33 cellular contexts compared by ENCODE assay signal in genomic region chr3:72517804-72518442, GRCh38.
DNase-seq lines count a peak whose midpoint lies in the region; ATAC-seq and TF ChIP-seq lines count a peak whose summit lies in the region.
"Had no signal": no experiment of that assay in that cellular context is flagged by ENCODE, and none has a peak within 500 bp of the region (broad histone marks: within the 10 kb centered on the region; RNA-seq: fewer than 3 reads in every experiment).

No MANE protein-coding gene starts in this region.

- no peak overlapping the region for H3K4me3 Mint-ChIP-seq in GM23338
- no peak overlapping the region for H3K4me3 Mint-ChIP-seq in activated T-helper 1 cell treated with anti-CD3 and anti-CD28 coated beads, Interleukin-12 subunit alpha, Interleukin-12 subunit beta, Interleukin-2, Interleukin-4 antibody, amounts not matched to agents 30 ng/mL and 10 ng/mL and 1 ng/mL, durations not matched to agents 14 hours and 24 hours and 36 hours
- H3K4me3 Mint-ChIP-seq: CD8-positive, alpha-beta T cell; HFFc6; naive B cell; stimulated activated naive CD8-positive, alpha-beta T cell treated with anti-CD3 and anti-CD28 coated beads, Interleukin-15, amount 100 ng/mL, for 72 hours; WTC11 had no signal

- no peaks in the 10 kb centered on the region for H3F3A ChIP-seq in GM23338 (replicated peaks; ENCODE audit: low read depth)

- H3K27me3 ChIP-seq in GM23338 (ENCODE audit: insufficient read depth) (no peaks in the 10 kb centered on the region), fibroblast of lung (ENCODE audit: control insufficient read depth, insufficient read depth, low read length) (no peaks in the 10 kb centered on the region)
- H3K27me3 ChIP-seq: brain microvascular endothelial cell, heart right ventricle, left lung, sigmoid colon, thyroid gland had no signal

- H3K4me1 Mint-ChIP-seq in GM23338, result peaks cover 3% of the 10 kb centered on the region; the same call in 2 of the 3 replicates
- H3K4me1 Mint-ChIP-seq in activated T-helper 1 cell treated with anti-CD3 and anti-CD28 coated beads, Interleukin-12 subunit alpha, Interleukin-12 subunit beta, Interleukin-2, Interleukin-4 antibody, amounts not matched to agents 30 ng/mL and 10 ng/mL and 1 ng/mL, durations not matched to agents 14 hours and 24 hours and 36 hours (ENCODE audit: low read depth), result peaks cover 44% of the 10 kb centered on the region

- TF ChIP-seq CTCF in GM23338 (conservative IDR thresholded peaks at IDR 0.05; ENCODE audit: low read depth in 2 of 2) (no peak), fibroblast of lung (conservative IDR thresholded peaks at IDR 0.05 in 1 of 2, IDR thresholded peaks at IDR 0.05 in 1 of 2; ENCODE audit: low read depth in 1 of 2, low read length in 2 of 2) (no peak), mucosa of descending colon (IDR thresholded peaks at IDR 0.05) (no peak)

- H3K79me2 ChIP-seq in GM23338 (replicated peaks; ENCODE audit: insufficient read depth) (no peaks in the 10 kb centered on the region), fibroblast of lung (ENCODE audit: control insufficient read depth, insufficient read depth, low read length) (no peaks in the 10 kb centered on the region)

- H3K9ac ChIP-seq in fibroblast of lung (ENCODE audit: insufficient read depth, low read length), result no peak overlapping the region

- H3K4me3 ChIP-seq in GM23338 (no peak overlapping the region), fibroblast of lung (replicated peaks in 1 of 4; ENCODE audit: control extremely low read depth in 1 of 4, insufficient read depth in 1 of 4, low read depth in 3 of 4, low read length in 4 of 4) (no peak overlapping the region), mucosa of descending colon (no peak overlapping the region)
- H3K4me3 ChIP-seq: A549, heart right ventricle, left lung, PC-9, prostate gland, sigmoid colon, thyroid gland had no signal

- no peaks in the 10 kb centered on the region for H3K9me2 ChIP-seq in GM23338 (ENCODE audit: insufficient read depth)

- H2AFZ ChIP-seq in GM23338 (peak overlapping the region; percentile 38; the same call in 1 of the 2 replicates), fibroblast of lung (ENCODE audit: low read length) (no peak overlapping the region)
- H2AFZ ChIP-seq: PC-9 had no signal

- H3K27ac ChIP-seq in GM23338 (ENCODE audit: low read depth), result no peak overlapping the region
- H3K27ac ChIP-seq in fibroblast of lung (ENCODE audit: insufficient read depth, low read length), result no peak overlapping the region
- H3K27ac ChIP-seq: A549, brain microvascular endothelial cell, heart right ventricle, HL-60, left lung, PC-9, prostate gland, thyroid gland had no signal

- H3K9me3 ChIP-seq in fibroblast of lung (ENCODE audit: control insufficient read depth, insufficient read depth, low read depth, low read length) (no peaks in the 10 kb centered on the region), mucosa of descending colon (no peaks in the 10 kb centered on the region)
- H3K9me3 ChIP-seq: A549, heart right ventricle, left lung, prostate gland, sigmoid colon, thyroid gland had no signal

- H3K4me1 ChIP-seq in GM23338 (ENCODE audit: insufficient read depth) (no peaks in the 10 kb centered on the region), fibroblast of lung (ENCODE audit: control insufficient read depth, extremely low read depth, insufficient read depth, low read length) (no peaks in the 10 kb centered on the region), mucosa of descending colon (ENCODE audit: low read depth) (peaks cover 10% of the 10 kb centered on the region)
- H3K4me1 ChIP-seq: prostate gland, thyroid gland had no signal

- H3K36me3 ChIP-seq in GM23338 (ENCODE audit: insufficient read depth), result no peaks in the 10 kb centered on the region
- H3K36me3 ChIP-seq in fibroblast of lung (ENCODE audit: control insufficient read depth, insufficient read depth, low read length), result no peaks in the 10 kb centered on the region
- H3K36me3 ChIP-seq in mucosa of descending colon (ENCODE audit: low read depth), result no peaks in the 10 kb centered on the region
- H3K36me3 ChIP-seq: brain microvascular endothelial cell, heart right ventricle, left lung, prostate gland, sigmoid colon, thyroid gland had no signal

- H4K20me1 ChIP-seq in GM23338 (replicated peaks; ENCODE audit: insufficient read depth) (no peaks in the 10 kb centered on the region), fibroblast of lung (ENCODE audit: control insufficient read depth, extremely low read depth, insufficient read depth, low read length) (no peaks in the 10 kb centered on the region)

- ATAC-seq in GM23338 (no peak), mucosa of descending colon (peak; percentile 73), HG02642 (IDR thresholded peaks at IDR 0.05; ENCODE audit: poor library complexity, unreplicated experiment) (no peak), GM19023 (IDR thresholded peaks at IDR 0.05; ENCODE audit: unreplicated experiment) (no peak)
- ATAC-seq: A549; CD8-positive, alpha-beta T cell; heart right ventricle; left lung; Right ventricle myocardium inferior; stimulated activated naive CD8-positive, alpha-beta T cell treated with anti-CD3 and anti-CD28 coated beads, Interleukin-15, amount 100 ng/mL, for 72 hours; WTC11 had no signal

- intact Hi-C loops in activated T-helper 1 cell treated with anti-CD3 and anti-CD28 coated beads, Interleukin-12 subunit alpha, Interleukin-12 subunit beta, Interleukin-2, Interleukin-4 antibody, amounts not matched to agents 30 ng/mL and 10 ng/mL and 1 ng/mL, durations not matched to agents 14 hours and 24 hours and 36 hours (cut with micrococcal nuclease), result no loop called here
- intact Hi-C loops in mucosa of descending colon (cut with DNase I, micrococcal nuclease), result no loop called here

- no peaks in the 10 kb centered on the region for H3K9me3 Mint-ChIP-seq in GM23338
- H3K9me3 Mint-ChIP-seq in activated T-helper 1 cell treated with anti-CD3 and anti-CD28 coated beads, Interleukin-12 subunit alpha, Interleukin-12 subunit beta, Interleukin-2, Interleukin-4 antibody, amounts not matched to agents 30 ng/mL and 10 ng/mL and 1 ng/mL, durations not matched to agents 14 hours and 24 hours and 36 hours, result peaks cover 5% of the 10 kb centered on the region
- H3K9me3 Mint-ChIP-seq: CD8-positive, alpha-beta T cell; HFFc6; naive B cell; stimulated activated naive CD8-positive, alpha-beta T cell treated with anti-CD3 and anti-CD28 coated beads, Interleukin-15, amount 100 ng/mL, for 72 hours had no signal

- no peak overlapping the region for H3K27ac Mint-ChIP-seq in GM23338
- peak overlapping the region; percentile 38 for H3K27ac Mint-ChIP-seq in activated T-helper 1 cell treated with anti-CD3 and anti-CD28 coated beads, Interleukin-12 subunit alpha, Interleukin-12 subunit beta, Interleukin-2, Interleukin-4 antibody, amounts not matched to agents 30 ng/mL and 10 ng/mL and 1 ng/mL, durations not matched to agents 14 hours and 24 hours and 36 hours
- H3K27ac Mint-ChIP-seq: CD8-positive, alpha-beta T cell; HFFc6; stimulated activated naive CD8-positive, alpha-beta T cell treated with anti-CD3 and anti-CD28 coated beads, Interleukin-15, amount 100 ng/mL, for 72 hours; WTC11 had no signal

- H3K36me3 Mint-ChIP-seq in GM23338 (ENCODE audit: low read depth), result no peaks in the 10 kb centered on the region
- H3K36me3 Mint-ChIP-seq in activated T-helper 1 cell treated with anti-CD3 and anti-CD28 coated beads, Interleukin-12 subunit alpha, Interleukin-12 subunit beta, Interleukin-2, Interleukin-4 antibody, amounts not matched to agents 30 ng/mL and 10 ng/mL and 1 ng/mL, durations not matched to agents 14 hours and 24 hours and 36 hours (ENCODE audit: low read depth), result no peaks in the 10 kb centered on the region
- H3K36me3 Mint-ChIP-seq: CD8-positive, alpha-beta T cell; naive B cell; WTC11 had no signal

- DNase-seq in GM23338 (ENCODE audit: low spot score) (no peak), fibroblast of lung (ENCODE audit: low read depth in 2 of 2) (peak; percentile 50 to 81), mucosa of descending colon (peak in 2 of 3 donors; percentile 29 to 33), activated T-cell treated with anti-CD3 and anti-CD28 coated beads for 4 hours (no peak)
- DNase-seq in activated T-helper 1 cell treated with anti-CD3 and anti-CD28 coated beads, Interleukin-12 subunit alpha, Interleukin-12 subunit beta, Interleukin-2, Interleukin-4 antibody, amounts not matched to agents 30 ng/mL and 10 ng/mL and 1 ng/mL, durations not matched to agents 14 hours and 24 hours and 36 hours (ENCODE audit: low spot score), result no peak
- no peak for DNase-seq in stimulated activated CD4-positive, alpha-beta T cell treated with anti-CD3 and anti-CD28 coated beads, Interleukin-1b, Interleukin-23, amount 100 ng/mL, for 48 hours
- DNase-seq: activated CD4-positive, alpha-beta T cell treated with anti-CD3 and anti-CD28 coated beads, Interleukin-2, amount 50 U/mL, for 1 hour; activated naive CD4-positive, alpha-beta T cell; activated T-cell treated with anti-CD3 and anti-CD28 coated beads, Interleukin-2, amount 50 U/mL, for 48 hours; brain microvascular endothelial cell; CD8-positive, alpha-beta T cell; effector CD8-positive, alpha-beta T cell; erythroblast; foreskin melanocyte; heart right ventricle; HFFc6; left lung; mesendoderm; naive B cell; NCI-H1694; nucleus accumbens; PC-9; sigmoid colon; stimulated activated CD4-positive, alpha-beta T cell treated with anti-CD3 and anti-CD28 coated beads, Interleukin-15, amount 100 ng/mL, for 24 hours; stimulated activated naive CD8-positive, alpha-beta T cell treated with anti-CD3 and anti-CD28 coated beads, Interleukin-15, amount 100 ng/mL, for 72 hours; thyroid gland had no signal

- H3K4me2 ChIP-seq in GM23338 (no peak overlapping the region), fibroblast of lung (ENCODE audit: extremely low read depth, insufficient read depth, low read length) (no peak overlapping the region)
- H3K4me2 ChIP-seq: A549, PC-9 had no signal

- H3K27me3 Mint-ChIP-seq in GM23338 (ENCODE audit: insufficient read depth, low read depth, poor library complexity), result no peaks in the 10 kb centered on the region
- H3K27me3 Mint-ChIP-seq in activated T-helper 1 cell treated with anti-CD3 and anti-CD28 coated beads, Interleukin-12 subunit alpha, Interleukin-12 subunit beta, Interleukin-2, Interleukin-4 antibody, amounts not matched to agents 30 ng/mL and 10 ng/mL and 1 ng/mL, durations not matched to agents 14 hours and 24 hours and 36 hours (ENCODE audit: insufficient read depth), result no peaks in the 10 kb centered on the region
- H3K27me3 Mint-ChIP-seq: stimulated activated naive CD8-positive, alpha-beta T cell treated with anti-CD3 and anti-CD28 coated beads, Interleukin-15, amount 100 ng/mL, for 72 hours had no signal

TF ChIP-seq in GM23338, 12 proteins besides CTCF, POLR2A, EP300 and RAD21 (continues in another document):
- TF ChIP-seq EZH2 (IDR thresholded peaks at IDR 0.05; ENCODE audit: low read depth, unreplicated experiment) (no peak), ZNF331 (CRISPR knock-in tag; IDR thresholded peaks at IDR 0.05; ENCODE audit: low read depth) (no peak), STAT1 (IDR thresholded peaks at IDR 0.05; ENCODE audit: unreplicated experiment) (no peak), CREB1 (CRISPR knock-in tag; IDR thresholded peaks at IDR 0.05; ENCODE audit: low read depth) (no peak)

Comparison
In these comparisons a context has a peak if more than half of its experiments do, and no peak if none do; other contexts are left out.
1. DNase-seq: peak in fibroblast of lung (2 of 2) and mucosa of descending colon (2 of 3); none in GM23338 (single experiment), activated T-helper 1 cell treated with anti-CD3 and anti-CD28 coated beads, Interleukin-12 subunit alpha, Interleukin-12 subunit beta, Interleukin-2, Interleukin-4 antibody, amounts not matched to agents 30 ng/mL and 10 ng/mL and 1 ng/mL, durations not matched to agents 14 hours and 24 hours and 36 hours (single experiment), activated T-cell treated with anti-CD3 and anti-CD28 coated beads for 4 hours (single experiment) and stimulated activated CD4-positive, alpha-beta T cell treated with anti-CD3 and anti-CD28 coated beads, Interleukin-1b, Interleukin-23, amount 100 ng/mL, for 48 hours (single experiment).